ENCODE assay signal across 8 cellular contexts in the genomic region with DNA sequence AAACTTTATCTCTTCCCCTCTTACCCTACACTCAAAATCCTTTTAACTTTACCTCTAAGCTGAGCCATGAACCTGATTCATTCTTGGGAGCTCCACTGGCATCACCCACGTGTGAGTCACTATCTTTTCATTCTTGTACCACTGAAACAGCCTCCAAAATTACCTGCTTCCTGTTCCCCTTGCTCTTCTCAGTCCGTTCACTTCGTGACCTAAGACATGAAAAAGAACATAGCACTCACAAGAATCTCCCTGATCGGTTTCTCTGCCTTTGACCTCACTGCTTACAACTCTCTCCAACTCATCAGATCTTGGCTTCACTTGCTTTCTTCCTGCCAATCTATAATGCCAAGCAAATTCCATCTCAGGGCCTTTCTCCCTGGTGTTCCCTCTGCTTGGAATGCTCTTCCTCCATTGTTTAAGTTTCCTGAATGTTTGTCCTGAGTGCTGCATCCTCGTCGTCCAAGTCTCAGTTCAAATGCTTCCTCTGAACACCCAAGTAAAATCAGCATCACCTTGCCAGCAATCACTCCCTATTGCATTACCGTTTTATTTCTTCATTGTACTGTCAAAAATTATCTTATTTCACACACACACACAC. TPM values are rescaled to one million over a fixed set of nuclear protein-coding genes. Genes with fewer than 3 reads are reported as not detected.
A peak's percentile ranks its signal among the peaks of the same experiment; 100 is the strongest.
DNase-seq lines count a peak whose midpoint lies in the region; ATAC-seq, FAIRE-seq and TF ChIP-seq lines count a peak whose summit lies in the region.

No MANE protein-coding gene starts in this region.

- no peak for TF ChIP-seq RAD21 in GM12878 (IDR thresholded peaks at IDR 0.05; ENCODE audit: insufficient read depth, low read depth, low read length)

- no peaks in the 10 kb centered on the region for H3K9me3 ChIP-seq in heart left ventricle
- no peaks in the 10 kb centered on the region for H3K9me3 ChIP-seq in GM12878 (replicated peaks; ENCODE audit: control insufficient read depth, insufficient read depth, low read length)

- H3K4me1 Mint-ChIP-seq in IgD-negative memory B cell: peaks cover 23 to 38% (median 33%) of the 10 kb centered on the region in 3 donors
- peaks cover 25% of the 10 kb centered on the region for H3K4me1 Mint-ChIP-seq in stimulated activated naive CD8-positive, alpha-beta T cell treated with anti-CD3 and anti-CD28 coated beads, Interleukin-15, amount 100 ng/mL, for 72 hours

- H3K27me3 Mint-ChIP-seq in IgD-negative memory B cell: no peaks in the 10 kb centered on the region
- no peaks in the 10 kb centered on the region for H3K27me3 Mint-ChIP-seq in stimulated activated naive CD8-positive, alpha-beta T cell treated with anti-CD3 and anti-CD28 coated beads, Interleukin-15, amount 100 ng/mL, for 72 hours

- WGBS in heart left ventricle, 4 donors: 56 to 57% (median 56%) methylated on average over 7 of the region's 7 CpGs
- 43% methylated on average over 7 of the region's 7 CpGs for WGBS in GM12878 (ENCODE audit: insufficient coverage, insufficient replicate concordance, low lambda C conversion rate, missing lambda C conversion rate)

- SMC1A ChIA-PET in GM12878 (lab: Charles Lee; ENCODE audit: uncharacterized antibody, unreplicated experiment): interaction anchor here (1.5 kb wide), 1 partner anchor 543 kb away, joined by 3 read pairs; no protein-coding TSS in a partner anchor

- intact Hi-C loops in left cardiac atrium (cut with DNase I) (loop anchor here in 1 of 2 donors (10.0 kb wide), 1 partner anchor 95 kb away; a partner anchor contains a TSS), heart left ventricle (cut with DNase I) (loop anchor here in 4 of 10 donors (5.0 to 10.0 kb wide), 3 partner anchors 95 to 797 kb away; a partner anchor contains a TSS), GM12878 (cut with micrococcal nuclease; ENCODE audit: unreplicated experiment) (loop anchor here (1.0 kb wide), 1 partner anchor 52 kb away; no protein-coding TSS in a partner anchor)

- H3K36me3 ChIP-seq in heart left ventricle (peaks cover 0 to 64% (median 9%) of the 10 kb centered on the region in 9 donors), GM12878 (ENCODE audit: control insufficient read depth in 2 of 2, insufficient read depth in 2 of 2, low read length in 1 of 2) (peaks cover 0 to 3% of the 10 kb centered on the region in 2 experiments; a peak in 1 of 4 replicates)

- TF ChIP-seq CTCF in heart left ventricle (IDR thresholded peaks at IDR 0.05) (no peak), GM12878 (IDR thresholded peaks at IDR 0.05 in 2 of 3, conservative IDR thresholded peaks at IDR 0.05 in 1 of 3; ENCODE audit: control insufficient read depth in 2 of 3, extremely low read depth in 1 of 3, insufficient read depth in 1 of 3, low read depth in 3 of 3, low read length in 3 of 3) (no peak), GM10248 (IDR thresholded peaks at IDR 0.05; ENCODE audit: control extremely low read depth, extremely low read depth, low read depth, missing control alignments) (no peak)

- in situ Hi-C loops in GM12878 (cut with MboI): loop anchor here (25.0 kb wide), 1 partner anchor 802 kb away; no protein-coding TSS in a partner anchor

- CTCF ChIA-PET in GM12878 (lab: Yijun Ruan, JAX): interaction anchor here (0.8 to 11.0 kb wide), 4 partner anchors 10 to 52 kb away, joined by 3 to 235 read pairs (median 4); no protein-coding TSS in a partner anchor
- CTCF ChIA-PET in GM10248 (lab: Yijun Ruan, JAX): interaction anchor here (0.8 to 1.9 kb wide), 4 partner anchors 9 to 155 kb away, joined by 3 to 8 read pairs (median 4); a partner anchor contains a TSS

- H3K9me3 Mint-ChIP-seq in IgD-negative memory B cell: no peaks in the 10 kb centered on the region
- no peaks in the 10 kb centered on the region for H3K9me3 Mint-ChIP-seq in stimulated activated naive CD8-positive, alpha-beta T cell treated with anti-CD3 and anti-CD28 coated beads, Interleukin-15, amount 100 ng/mL, for 72 hours

- FAIRE-seq in GM12878 (lab: Jason Lieb, UNC): peak; percentile 35

- no TSS peak for BruUV-seq in GM12878 (replicated peaks; lab: Mats Ljungman, UMichigan)

- H3K4me2 ChIP-seq in GM12878 (ENCODE audit: control insufficient read depth, insufficient read depth): no peak overlapping the region

- peaks cover 0 to 29% (median 0%) of the 10 kb centered on the region in 12 donors for H3K4me1 ChIP-seq in heart left ventricle
- no peaks in the 10 kb centered on the region for H3K4me1 ChIP-seq in GM12878 (ENCODE audit: control insufficient read depth, insufficient read depth, low read length)

- DNase-seq in left cardiac atrium (no peak), heart left ventricle (no peak), GM12878 (ENCODE audit: low read depth, low spot score) (no peak), DMS53 (lab: John Stamatoyannopoulos, UW) (no peak), GM10248 (ENCODE audit: extremely low spot score) (no peak), mucosa of gallbladder (ENCODE audit: low spot score) (no peak)
- DNase-seq in stimulated activated naive CD8-positive, alpha-beta T cell treated with anti-CD3 and anti-CD28 coated beads, Interleukin-15, amount 100 ng/mL, for 72 hours: peak in 1 of 2 donors; percentile 61

- no peak for TF ChIP-seq EP300 in GM12878 (IDR thresholded peaks at IDR 0.05; ENCODE audit: borderline replicate concordance in 1 of 2, control insufficient read depth in 1 of 2, low read depth in 2 of 2, low read length in 2 of 2)

- H3K27ac Mint-ChIP-seq in IgD-negative memory B cell: peak overlapping the region; percentile 15 to 68 (median 40)
- peak overlapping the region in 1 of 2 donors; percentile 55 for H3K27ac Mint-ChIP-seq in stimulated activated naive CD8-positive, alpha-beta T cell treated with anti-CD3 and anti-CD28 coated beads, Interleukin-15, amount 100 ng/mL, for 72 hours

- H2AFZ ChIP-seq in GM12878 (ENCODE audit: control insufficient read depth, low read depth, low read length): no peak overlapping the region

- H3K27ac ChIP-seq in heart left ventricle (no peak overlapping the region), GM12878 (ENCODE audit: control insufficient read depth, insufficient read depth) (no peak overlapping the region)

- POLR2A ChIA-PET in GM12878 (lab: Charles Lee): no interaction called here
- POLR2A ChIA-PET in GM10248 (lab: Yijun Ruan, JAX): no interaction called here

- H3K4me3 ChIP-seq in heart left ventricle (no peak overlapping the region), GM12878 (no peak overlapping the region; the same call in 1 of the 2 replicates)

- H3K9ac ChIP-seq in GM12878 (ENCODE audit: control insufficient read depth, insufficient read depth, low read length): no peak overlapping the region

- H3K27me3 ChIP-seq in heart left ventricle (no peaks in the 10 kb centered on the region), GM12878 (replicated peaks in 1 of 2; ENCODE audit: control insufficient read depth in 2 of 2, insufficient read depth in 2 of 2, low read length in 1 of 2) (no peaks in the 10 kb centered on the region)

- H3K4me3 Mint-ChIP-seq in IgD-negative memory B cell: peak overlapping the region in 1 of 4 donors; percentile 19
- H3K4me3 Mint-ChIP-seq in stimulated activated naive CD8-positive, alpha-beta T cell treated with anti-CD3 and anti-CD28 coated beads, Interleukin-15, amount 100 ng/mL, for 72 hours: peak overlapping the region; percentile 16 to 44

- ATAC-seq in left cardiac atrium (peak; percentile 15 to 19), heart left ventricle (no peak), GM12878 (peak; percentile 76)
- peak; percentile 98 for ATAC-seq in stimulated activated naive CD8-positive, alpha-beta T cell treated with anti-CD3 and anti-CD28 coated beads, Interleukin-15, amount 100 ng/mL, for 72 hours

- H4K20me1 ChIP-seq in GM12878 (ENCODE audit: control insufficient read depth, insufficient read depth): no peaks in the 10 kb centered on the region

- TF ChIP-seq POLR2A in heart left ventricle (IDR thresholded peaks at IDR 0.05) (no peak), GM12878 (IDR thresholded peaks at IDR 0.05; ENCODE audit: low read depth, low read length) (no peak)

- H3K36me3 Mint-ChIP-seq in IgD-negative memory B cell: peaks cover 4% of the 10 kb centered on the region

- RAD21 ChIA-PET in GM12878 (lab: Charles Lee; ENCODE audit: unreplicated experiment): interaction anchor here (1.4 to 2.0 kb wide), 2 partner anchors 94 to 857 kb away, joined by 3 to 4 read pairs; no protein-coding TSS in a partner anchor

- peaks cover 3% of the 10 kb centered on the region; the same call in 1 of the 2 replicates for H3K79me2 ChIP-seq in GM12878 (ENCODE audit: control insufficient read depth, insufficient read depth, low read length)

RNA-seq across cellular contexts. Expression of a gene that starts 9.2 kb away (rescaled TPM):
- 10 to 100 TPM; 20.2 to 28.8 TPM for total RNA-seq in left cardiac atrium
- total RNA-seq in heart left ventricle: 10 to 100 TPM in 3 of 9 donors, 1 to 10 TPM in 6; 3.2 to 58.6 (median 7.4) TPM
- 1 to 10 TPM; 1.2 to 2.7 TPM for polyA plus RNA-seq in heart left ventricle
- polyA plus RNA-seq in IgD-negative memory B cell: 147 TPM
- total RNA-seq in GM12878 (2013; cell fraction: nucleolus; rRNA removed): 49.4 and 55.8 TPM in 2 replicates
- total RNA-seq in GM12878 (2014; rRNA removed): 18.2 and 25.6 TPM in 2 replicates
- 20.5 and 22.4 TPM in 2 replicates for total RNA-seq in GM12878 (2014; rRNA removed; fragmentation: Illumina TruSeq; extraction: Trizol)
- 27.9 and 32.9 TPM in 2 replicates for total RNA-seq in GM12878 (2021)
- 9.4 TPM for polyA plus RNA-seq in GM12878 (2011; ENCODE audit: low read depth)
- 29.9 and 31.5 TPM in 2 replicates for polyA plus RNA-seq in GM12878 (2011; rRNA removed)
- 16.3 and 19.2 TPM in 2 replicates for polyA plus RNA-seq in GM12878 (2011; cell fraction: cytosol; rRNA removed)
- 14.7 and 16.3 TPM in 2 replicates for polyA plus RNA-seq in GM12878 (2011; cell fraction: nucleus; rRNA removed)
- 11.3 and 13.4 TPM in 2 replicates for polyA plus RNA-seq in GM12878 (2012)
- 27.8 and 32.2 TPM in 2 replicates for polyA plus RNA-seq in GM12878 (2014; fragmentation: Illumina TruSeq; extraction: Trizol)
- polyA plus RNA-seq in GM12878 (2014; fragmentation: Nextera tagmentation; extraction: Ambion mirVana): 10 to 100 TPM; 39.8 to 62.6 TPM
- 25.7 and 27.5 TPM in 2 replicates for polyA plus RNA-seq in GM12878 (2014; rRNA removed)
- polyA plus RNA-seq in GM12878 (2016; fragmentation: Nextera tagmentation; extraction: Ambion mirVana): 10 to 100 TPM; 37.6 to 39.5 TPM
- polyA minus RNA-seq in GM12878 (2011; rRNA and poly(A)+ RNA removed): 23.3 and 24.7 TPM in 2 replicates
- 8.7 and 9.1 TPM in 2 replicates for polyA minus RNA-seq in GM12878 (2011; cell fraction: cytosol; rRNA and poly(A)+ RNA removed)
- 13.2 and 20.0 TPM in 2 replicates for polyA minus RNA-seq in GM12878 (2011; cell fraction: nucleus; rRNA and poly(A)+ RNA removed)
- 44.4 TPM for total RNA-seq in mucosa of gallbladder

RNA-seq across cellular contexts. Expression of a gene that starts 21.7 kb away (rescaled TPM):
- total RNA-seq in left cardiac atrium (10 to 100 TPM; 30.0 to 37.9 TPM), heart left ventricle (10 to 100 TPM; 16.4 to 42.6 (median 31.1) TPM), GM12878 (2014; rRNA removed) (29.6 and 40.7 TPM in 2 replicates), GM12878 (2014; rRNA removed; fragmentation: Illumina TruSeq; extraction: Trizol) (98.4 and 103 TPM in 2 replicates), GM12878 (2021) (69.8 and 73.1 TPM in 2 replicates), mucosa of gallbladder (34.4 TPM)
- polyA plus RNA-seq in heart left ventricle (10 to 100 TPM in 1 of 2 donors, 1 to 10 TPM in 1; 9.3 to 20.9 TPM), IgD-negative memory B cell (63.8 TPM), GM12878 (2011; rRNA removed) (61.6 and 119 TPM in 2 replicates), GM12878 (2014; fragmentation: Illumina TruSeq; extraction: Trizol) (76.1 and 89.3 TPM in 2 replicates), GM12878 (2014; fragmentation: Nextera tagmentation; extraction: Ambion mirVana) (10 to 100 TPM; 74.4 to 81.0 TPM), GM12878 (2014; rRNA removed) (44.0 and 62.1 TPM in 2 replicates), GM12878 (2016; fragmentation: Nextera tagmentation; extraction: Ambion mirVana) (10 to 100 TPM; 80.9 to 85.7 TPM)
- 107 and 113 TPM in 2 replicates for total RNA-seq in GM12878 (2013; cell fraction: nucleolus; rRNA removed)
- 25.6 TPM for polyA plus RNA-seq in GM12878 (2011; ENCODE audit: low read depth)
- polyA plus RNA-seq in GM12878 (2011; cell fraction: cytosol; rRNA removed): 10.9 and 13.6 TPM in 2 replicates
- 50.4 and 53.7 TPM in 2 replicates for polyA plus RNA-seq in GM12878 (2011; cell fraction: nucleus; rRNA removed)
- 35.8 and 43.2 TPM in 2 replicates for polyA plus RNA-seq in GM12878 (2012)
- polyA minus RNA-seq in GM12878 (2011; rRNA and poly(A)+ RNA removed): 25.9 and 46.3 TPM in 2 replicates
- polyA minus RNA-seq in GM12878 (2011; cell fraction: cytosol; rRNA and poly(A)+ RNA removed): 10.6 and 14.0 TPM in 2 replicates
- polyA minus RNA-seq in GM12878 (2011; cell fraction: nucleus; rRNA and poly(A)+ RNA removed): 46.4 and 62.6 TPM in 2 replicates

Comparison
In these comparisons a context has a peak if more than half of its experiments do, and no peak if none do; other contexts are left out.
1. ATAC-seq: peak in left cardiac atrium (2 of 2), GM12878 (single experiment) and stimulated activated naive CD8-positive, alpha-beta T cell treated with anti-CD3 and anti-CD28 coated beads, Interleukin-15, amount 100 ng/mL, for 72 hours (single experiment); none in heart left ventricle (0 of 4).